In genomic region chr7:30705596-30705995, GRCh38 we compare ENCODE assay signal across 16 cellular contexts. TPM values are rescaled to one million over a fixed set of nuclear protein-coding genes. Genes with fewer than 3 reads are reported as not detected.
DNase-seq lines count a peak whose midpoint lies in the region; ATAC-seq and TF ChIP-seq lines count a peak whose summit lies in the region.
"Had no signal": no experiment of that assay in that cellular context is flagged by ENCODE, and none has a peak within 500 bp of the region (broad histone marks: within the 10 kb centered on the region; RNA-seq: fewer than 3 reads in every experiment).

No MANE protein-coding gene starts in this region.

- H3K36me3 ChIP-seq in gastrocnemius medialis (no peaks in the 10 kb centered on the region), stomach (no peaks in the 10 kb centered on the region)
- H3K36me3 ChIP-seq: BLaER1 had no signal

- peaks cover 0 to 3% of the 10 kb centered on the region in 2 donors for H3K4me1 Mint-ChIP-seq in natural killer cell treated with Interleukin-12 subunit alpha and Interleukin-12 subunit beta and Interleukin-15 and Interleukin-18, amount 100 ng/mL, for 72 hours (ENCODE audit: low read depth in 2 of 2)
- peaks cover 0 to 11% of the 10 kb centered on the region in 2 donors for H3K4me1 Mint-ChIP-seq in natural killer cell
- H3K4me1 Mint-ChIP-seq: CD8-positive, alpha-beta memory T cell had no signal

- ATAC-seq in natural killer cell treated with Interleukin-12 subunit alpha and Interleukin-12 subunit beta and Interleukin-15 and Interleukin-18, amount 100 ng/mL, for 72 hours = no peak
- ATAC-seq in natural killer cell (no peak), gastrocnemius medialis (peak; percentile 27 to 62)
- no peak for ATAC-seq in stimulated activated naive CD8-positive, alpha-beta T cell treated with anti-CD3 and anti-CD28 coated beads, Interleukin-15, Interleukin-2, amounts not matched to agents 100 U/mL and 50 U/mL, for 24 hours

- TF ChIP-seq CTCF in natural killer cell (IDR thresholded peaks at IDR 0.05) (no peak), gastrocnemius medialis (IDR thresholded peaks at IDR 0.05 in 4 of 5, conservative IDR thresholded peaks at IDR 0.05 in 1 of 5) (no peak), stomach (IDR thresholded peaks at IDR 0.05) (no peak)

- in situ Hi-C loops in gastrocnemius medialis (cut with MboI; ENCODE audit: low sequenced_read_pairs in 4 of 4) = no loop called here

- H3K9me3 Mint-ChIP-seq in natural killer cell treated with Interleukin-12 subunit alpha and Interleukin-12 subunit beta and Interleukin-15 and Interleukin-18, amount 100 ng/mL, for 72 hours = no peaks in the 10 kb centered on the region
- H3K9me3 Mint-ChIP-seq in natural killer cell = no peaks in the 10 kb centered on the region

- no peaks in the 10 kb centered on the region for H3K9me3 ChIP-seq in gastrocnemius medialis
- H3K9me3 ChIP-seq in stomach = no peaks in the 10 kb centered on the region
- H3K9me3 ChIP-seq: BLaER1, Caco-2 had no signal

- TF ChIP-seq POLR2A in gastrocnemius medialis (IDR thresholded peaks at IDR 0.05) = no peak
- TF ChIP-seq POLR2A in stomach (IDR thresholded peaks at IDR 0.05) = no peak

- H3K4me3 ChIP-seq in gastrocnemius medialis (no peak overlapping the region), stomach (no peak overlapping the region)
- H3K4me3 ChIP-seq: BLaER1, GM23248 had no signal

- H3K27ac ChIP-seq in gastrocnemius medialis (peak overlapping the region; percentile 43 to 67 (median 57)), stomach (no peak overlapping the region)
- H3K27ac ChIP-seq: BLaER1, GM23248 had no signal

- TF ChIP-seq EP300 in stomach (IDR thresholded peaks at IDR 0.05) = no peak

- H3K36me3 Mint-ChIP-seq in natural killer cell treated with Interleukin-12 subunit alpha and Interleukin-12 subunit beta and Interleukin-15 and Interleukin-18, amount 100 ng/mL, for 72 hours = no peaks in the 10 kb centered on the region
- H3K36me3 Mint-ChIP-seq in natural killer cell = no peaks in the 10 kb centered on the region
- H3K36me3 Mint-ChIP-seq: CD8-positive, alpha-beta memory T cell had no signal

- DNase-seq in natural killer cell treated with Interleukin-12 subunit alpha and Interleukin-12 subunit beta and Interleukin-15 and Interleukin-18, amount 100 ng/mL, for 72 hours (ENCODE audit: low spot score) = peak; percentile 49
- DNase-seq in natural killer cell (no peak), medulla oblongata (ENCODE audit: extremely low spot score) (peak; percentile 31), gastrocnemius medialis (peak in 1 of 2 donors; percentile 38), foreskin melanocyte (no peak), stomach (no peak)
- DNase-seq in stimulated activated naive CD8-positive, alpha-beta T cell treated with anti-CD3 and anti-CD28 coated beads, Interleukin-15, Interleukin-2, amounts not matched to agents 100 U/mL and 50 U/mL, for 24 hours = no peak
- DNase-seq: 8988T; AML-193; Caco-2; CD8-positive, alpha-beta memory T cell; DND-41; GDM1; GM23248 had no signal

- H3K4me3 Mint-ChIP-seq in natural killer cell treated with Interleukin-12 subunit alpha and Interleukin-12 subunit beta and Interleukin-15 and Interleukin-18, amount 100 ng/mL, for 72 hours = no peak overlapping the region
- H3K4me3 Mint-ChIP-seq in natural killer cell = no peak overlapping the region
- H3K4me3 Mint-ChIP-seq: CD8-positive, alpha-beta memory T cell had no signal

- H3K27me3 ChIP-seq in gastrocnemius medialis = no peaks in the 10 kb centered on the region
- H3K27me3 ChIP-seq in stomach = peaks cover 0 to 10% (median 0%) of the 10 kb centered on the region in 3 donors
- H3K27me3 ChIP-seq: BLaER1 had no signal

- H3K27me3 Mint-ChIP-seq in natural killer cell treated with Interleukin-12 subunit alpha and Interleukin-12 subunit beta and Interleukin-15 and Interleukin-18, amount 100 ng/mL, for 72 hours = no peaks in the 10 kb centered on the region
- H3K27me3 Mint-ChIP-seq in natural killer cell (ENCODE audit: low read depth in 2 of 2) = no peaks in the 10 kb centered on the region
- H3K27me3 Mint-ChIP-seq: CD8-positive, alpha-beta memory T cell had no signal

- H3K4me1 ChIP-seq in gastrocnemius medialis (peaks cover 18 to 35% of the 10 kb centered on the region in 2 donors), stomach (peaks cover 0 to 6% (median 0%) of the 10 kb centered on the region in 4 donors)

- WGBS in stomach, 5 donors = 82 to 89% (median 84%) methylated on average over 12 to 13 of the region's 13 CpGs

- intact Hi-C loops in natural killer cell (cut with micrococcal nuclease) (no loop called here), gastrocnemius medialis (cut with DNase I; ENCODE audit: low total_unique reads) (no loop called here), stomach (cut with DNase I; ENCODE audit: low total_unique reads) (no loop called here)

- no peak overlapping the region for H3K27ac Mint-ChIP-seq in natural killer cell treated with Interleukin-12 subunit alpha and Interleukin-12 subunit beta and Interleukin-15 and Interleukin-18, amount 100 ng/mL, for 72 hours
- H3K27ac Mint-ChIP-seq in natural killer cell = no peak overlapping the region

RNA-seq across cellular contexts. Expression of gene CRHR2, which starts 23.3 kb away (rescaled TPM):
- not detected for total RNA-seq in natural killer cell treated with Interleukin-12 subunit alpha and Interleukin-12 subunit beta and Interleukin-15 and Interleukin-18, amount 100 ng/mL, for 72 hours
- total RNA-seq in natural killer cell = not detected
- total RNA-seq in gastrocnemius medialis = under 1 TPM in 2 of 4 donors, not detected in 2; 0.07 to 0.52 TPM
- total RNA-seq in stomach = not detected
- not detected for polyA plus RNA-seq in stomach
- total RNA-seq: Caco-2; CD8-positive, alpha-beta memory T cell; GM23248; HT1080 had no signal
- polyA plus RNA-seq: CD8-positive, alpha-beta memory T cell had no signal

RNA-seq across cellular contexts. Expression of gene INMT, which starts 46.3 kb away (rescaled TPM):
- under 1 TPM in 1 of 2 donors, not detected in 1; 0.33 TPM for total RNA-seq in natural killer cell treated with Interleukin-12 subunit alpha and Interleukin-12 subunit beta and Interleukin-15 and Interleukin-18, amount 100 ng/mL, for 72 hours
- total RNA-seq in natural killer cell (1 to 10 TPM in 1 of 3 donors, under 1 TPM in 1, not detected in 1; 0.56 to 1.0 TPM), gastrocnemius medialis (1 to 10 TPM; 1.9 to 8.6 (median 5.5) TPM), stomach (10 to 100 TPM in 2 of 5 donors, 1 to 10 TPM in 3; 1.8 to 27.2 (median 8.4) TPM)
- 1 to 10 TPM; 3.2 to 7.2 (median 7.0) TPM for polyA plus RNA-seq in stomach
- total RNA-seq: GM23248, HT1080 had no signal

Comparison
In these comparisons a context has a peak if more than half of its experiments do, and no peak if none do; other contexts are left out.
1. DNase-seq: peak in natural killer cell treated with Interleukin-12 subunit alpha and Interleukin-12 subunit beta and Interleukin-15 and Interleukin-18, amount 100 ng/mL, for 72 hours (single experiment) and medulla oblongata (single experiment); none in natural killer cell (single experiment), foreskin melanocyte (single experiment), stomach (single experiment) and stimulated activated naive CD8-positive, alpha-beta T cell treated with anti-CD3 and anti-CD28 coated beads, Interleukin-15, Interleukin-2, amounts not matched to agents 100 U/mL and 50 U/mL, for 24 hours (single experiment).
2. ATAC-seq: peak in gastrocnemius medialis (2 of 2); none in natural killer cell treated with Interleukin-12 subunit alpha and Interleukin-12 subunit beta and Interleukin-15 and Interleukin-18, amount 100 ng/mL, for 72 hours (0 of 2), natural killer cell (0 of 3) and stimulated activated naive CD8-positive, alpha-beta T cell treated with anti-CD3 and anti-CD28 coated beads, Interleukin-15, Interleukin-2, amounts not matched to agents 100 U/mL and 50 U/mL, for 24 hours (single experiment).
3. H3K27ac ChIP-seq: peak in gastrocnemius medialis (4 of 4); none in stomach (0 of 5).